In the genomic region with DNA sequence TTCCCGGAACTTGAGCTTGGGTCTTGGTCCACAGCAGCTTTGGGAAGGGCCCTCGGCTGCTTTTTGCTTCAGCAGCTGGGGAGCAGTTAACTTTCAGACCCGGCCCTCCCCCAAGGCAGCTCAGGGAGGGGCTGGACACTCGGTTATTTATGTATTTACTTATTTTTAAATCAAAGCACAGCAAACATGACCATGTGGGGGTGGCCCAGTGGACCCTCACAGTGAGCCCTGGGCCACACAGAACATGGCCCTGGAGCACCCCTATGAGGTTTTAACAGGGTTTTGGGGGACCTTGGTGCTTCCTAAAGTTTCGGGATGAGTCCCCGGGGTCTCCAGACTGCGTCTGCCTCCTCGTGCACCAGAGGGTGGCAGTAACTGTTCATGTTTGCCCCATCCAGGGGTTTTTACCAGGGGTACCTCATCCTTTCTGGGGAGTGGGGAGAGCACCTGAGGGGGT, we compare ENCODE assay signal across 12 cellular contexts. TPM values are rescaled to one million over a fixed set of nuclear protein-coding genes. Genes with fewer than 3 reads are reported as not detected.
DNase-seq lines count a peak whose midpoint lies in the region; ATAC-seq and TF ChIP-seq lines count a peak whose summit lies in the region.
"Had no signal": no experiment of that assay in that cellular context is flagged by ENCODE, and none has a peak within 500 bp of the region (broad histone marks: within the 10 kb centered on the region; RNA-seq: fewer than 3 reads in every experiment).

No MANE protein-coding gene starts in this region.

- no peak overlapping the region for H3K27ac ChIP-seq in OCI-LY1 (ENCODE audit: low read depth, low read length, poor library complexity, severe bottlenecking)
- H3K27ac ChIP-seq in foreskin keratinocyte, result no peak overlapping the region
- no peak overlapping the region for H3K27ac ChIP-seq in spleen

- H3K4me1 ChIP-seq in OCI-LY1 (ENCODE audit: insufficient read depth, low read length, severe bottlenecking) (no peaks in the 10 kb centered on the region), foreskin keratinocyte (no peaks in the 10 kb centered on the region), spleen (no peaks in the 10 kb centered on the region)

- ATAC-seq in foreskin keratinocyte (no peak), GM18517 (IDR thresholded peaks at IDR 0.05; ENCODE audit: unreplicated experiment) (no peak), HG02678 (IDR thresholded peaks at IDR 0.05; ENCODE audit: unreplicated experiment) (no peak)

- H3K4me3 ChIP-seq in OCI-LY1 (ENCODE audit: low read depth, low read length, poor library complexity, severe bottlenecking), result no peak overlapping the region
- H3K4me3 ChIP-seq in spleen, result no peak overlapping the region

- 51 to 61% (median 56%) methylated on average over 8 of the region's 8 CpGs for WGBS in spleen, 5 donors

- no peaks in the 10 kb centered on the region for H4K20me1 ChIP-seq in OCI-LY1 (ENCODE audit: insufficient read depth, low read length)

- H3K4me2 ChIP-seq in OCI-LY1 (ENCODE audit: low read length), result no peak overlapping the region

- DNase-seq in activated effector memory CD4-positive, alpha-beta T cell treated with anti-CD3 and anti-CD28 coated beads, Interleukin-2, amount 50 U/mL, for 16 hours, result peak; percentile 28
- DNase-seq in activated effector memory CD4-positive, alpha-beta T cell treated with Interleukin-2 at 50 U/mL for 16 hours, result no peak
- DNase-seq in foreskin keratinocyte (no peak), spleen (peak; percentile 43), NCI-H446 (lab: John Stamatoyannopoulos, UW) (no peak)
- DNase-seq: activated T-cell treated with anti-CD3 and anti-CD28 coated beads, Interleukin-2, amount 50 U/mL, for 48 hours; caudate nucleus; NCI-H1694 had no signal

- H3K36me3 ChIP-seq in OCI-LY1 (ENCODE audit: insufficient read depth, low read length) (no peaks in the 10 kb centered on the region), spleen (no peaks in the 10 kb centered on the region)

- no peaks in the 10 kb centered on the region for H3F3A ChIP-seq in OCI-LY1 (ENCODE audit: insufficient read depth, low read length)

- H3K9me2 ChIP-seq in OCI-LY1 (ENCODE audit: low read depth, low read length), result no peaks in the 10 kb centered on the region

- TF ChIP-seq CTCF in OCI-LY1 (IDR thresholded peaks at IDR 0.05; ENCODE audit: low read length) (peak; percentile 40; the same call in 1 of the 2 replicates), foreskin keratinocyte (conservative IDR thresholded peaks at IDR 0.05) (peak; percentile 50), spleen (IDR thresholded peaks at IDR 0.05 in 8 of 11, conservative IDR thresholded peaks at IDR 0.05 in 3 of 11) (no peak)

- H2AFZ ChIP-seq in OCI-LY1 (ENCODE audit: low read length), result no peak overlapping the region

- no peak overlapping the region for H3K9ac ChIP-seq in OCI-LY1 (ENCODE audit: low read length)

- intact Hi-C loops in spleen (cut with DNase I; ENCODE audit: low total_unique reads), result no loop called here

- no peaks in the 10 kb centered on the region for H3K27me3 ChIP-seq in OCI-LY1 (ENCODE audit: insufficient read depth, low read length)
- no peaks in the 10 kb centered on the region for H3K27me3 ChIP-seq in foreskin keratinocyte
- H3K27me3 ChIP-seq in spleen (replicated peaks in 1 of 7), result peaks cover 0 to 38% (median 4%) of the 10 kb centered on the region in 7 donors

- no peaks in the 10 kb centered on the region for H3K79me2 ChIP-seq in OCI-LY1 (ENCODE audit: insufficient read depth, low read length)

- no peak for TF ChIP-seq POLR2A in spleen (IDR thresholded peaks at IDR 0.05)

- H3K9me3 ChIP-seq in OCI-LY1 (ENCODE audit: low read length), result no peaks in the 10 kb centered on the region
- H3K9me3 ChIP-seq in spleen, result no peaks in the 10 kb centered on the region

RNA-seq across cellular contexts. Expression of gene NPBWR2, which starts 26.6 kb away (rescaled TPM):
- not detected in 2 replicates for total RNA-seq in foreskin keratinocyte
- not detected in 2 replicates for polyA plus RNA-seq in foreskin keratinocyte
- total RNA-seq in spleen, result under 1 TPM in 1 of 7 donors, not detected in 6; 0.26 TPM
- polyA plus RNA-seq in spleen, result not detected
- polyA plus RNA-seq: BJ had no signal

RNA-seq across cellular contexts. Expression of gene MYT1, which starts 30.3 kb away (rescaled TPM):
- total RNA-seq in foreskin keratinocyte (not detected in 2 replicates), spleen (1 to 10 TPM in 2 of 7 donors, under 1 TPM in 2, not detected in 3; 0.57 to 2.2 (median 0.84) TPM)
- polyA plus RNA-seq in foreskin keratinocyte (0.01 TPM in 1 of 2 replicates, not detected in the other), spleen (under 1 TPM; 0.08 to 0.80 (median 0.24) TPM)
- polyA plus RNA-seq: BJ had no signal

RNA-seq across cellular contexts. Expression of gene LKAAEAR1, which starts 49.8 kb away (rescaled TPM):
- 0.17 TPM in 1 of 2 replicates, not detected in the other for total RNA-seq in foreskin keratinocyte
- 0.12 TPM in 1 of 2 replicates, not detected in the other for polyA plus RNA-seq in foreskin keratinocyte
- under 1 TPM in 1 of 7 donors, not detected in 6; 0.66 TPM for total RNA-seq in spleen
- polyA plus RNA-seq in spleen, result under 1 TPM; 0.26 to 0.53 (median 0.48) TPM
- polyA plus RNA-seq: BJ had no signal

RNA-seq across cellular contexts. Expression of gene OPRL1, which starts 54.1 kb away (rescaled TPM):
- total RNA-seq in foreskin keratinocyte (0.10 and 0.14 TPM in 2 replicates), spleen (1 to 10 TPM; 3.7 to 7.9 (median 5.1) TPM)
- polyA plus RNA-seq in foreskin keratinocyte (0.12 and 0.14 TPM in 2 replicates), spleen (1 to 10 TPM; 1.9 to 4.9 (median 2.5) TPM)

RNA-seq across cellular contexts. Expression of gene RGS19, which starts 54.7 kb away (rescaled TPM):
- total RNA-seq in foreskin keratinocyte, result 23.7 and 23.8 TPM in 2 replicates
- 26.1 and 26.3 TPM in 2 replicates for polyA plus RNA-seq in foreskin keratinocyte
- 100 to 1,000 TPM in 4 of 7 donors, 10 to 100 TPM in 3; 91.6 to 186 (median 107) TPM for total RNA-seq in spleen
- polyA plus RNA-seq in spleen, result 100 to 1,000 TPM in 1 of 3 donors, 10 to 100 TPM in 2; 80.4 to 125 (median 82.0) TPM

Comparison
In these comparisons a context has a peak if more than half of its experiments do, and no peak if none do; other contexts are left out.
1. DNase-seq: peak in activated effector memory CD4-positive, alpha-beta T cell treated with anti-CD3 and anti-CD28 coated beads, Interleukin-2, amount 50 U/mL, for 16 hours (single experiment) and spleen (single experiment); none in activated effector memory CD4-positive, alpha-beta T cell treated with Interleukin-2 at 50 U/mL for 16 hours (single experiment), foreskin keratinocyte (0 of 2) and NCI-H446 (0 of 2).
2. CTCF ChIP-seq: peak in OCI-LY1 (single experiment) and foreskin keratinocyte (single experiment); none in spleen (0 of 11).